ENCODE assay signal across 30 cellular contexts in the genomic region with DNA sequence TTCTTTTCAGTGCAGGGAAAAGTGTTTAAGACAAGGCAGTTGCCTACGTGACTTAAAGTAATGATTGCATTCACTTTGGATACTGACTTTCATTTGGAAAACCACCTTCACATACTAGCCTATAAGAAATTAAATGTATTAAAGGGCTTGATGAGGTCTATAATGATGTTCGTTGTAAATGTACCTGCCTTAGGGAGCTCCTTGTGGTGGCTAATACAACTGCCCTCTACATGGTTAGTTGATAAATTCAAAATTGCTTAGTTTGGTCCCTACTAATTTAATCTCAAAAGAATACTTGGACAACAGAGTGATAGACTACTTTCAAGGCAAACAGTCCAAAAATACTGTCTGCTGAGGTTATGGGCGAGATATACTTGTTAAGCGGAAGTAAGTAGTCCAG. TPM values are rescaled to one million over a fixed set of nuclear protein-coding genes. Genes with fewer than 3 reads are reported as not detected.
DNase-seq lines count a peak whose midpoint lies in the region; TF ChIP-seq lines count a peak whose summit lies in the region.
"Had no signal": no experiment of that assay in that cellular context is flagged by ENCODE, and none has a peak within 500 bp of the region (broad histone marks: within the 10 kb centered on the region; RNA-seq: fewer than 3 reads in every experiment).

No MANE protein-coding gene starts in this region.

- H3K9me3 ChIP-seq in BE2C (no peaks in the 10 kb centered on the region), neural cell (ENCODE audit: low read length) (no peaks in the 10 kb centered on the region)
- H3K9me3 ChIP-seq: adrenal gland, breast epithelium, HAP-1, heart right ventricle, mucosa of descending colon had no signal

- no peaks in the 10 kb centered on the region; the same call in none of the 2 replicates for H3K27me3 Mint-ChIP-seq in HFFc6 (ENCODE audit: insufficient read depth)

- no peak for TF ChIP-seq RAD21 in neural cell (conservative IDR thresholded peaks at IDR 0.05)

- H3F3A ChIP-seq in neural cell (ENCODE audit: insufficient read depth, low read length, poor library complexity, severe bottlenecking) = peaks cover 4% of the 10 kb centered on the region

- H3K27me3 ChIP-seq in BE2C = peaks cover 18% of the 10 kb centered on the region
- no peaks in the 10 kb centered on the region for H3K27me3 ChIP-seq in neural cell (ENCODE audit: insufficient read depth, low read depth, low read length)
- H3K27me3 ChIP-seq: adrenal gland, breast epithelium had no signal

- no peak overlapping the region for H3K27ac Mint-ChIP-seq in HFFc6
- H3K27ac Mint-ChIP-seq: activated CD4-positive, alpha-beta memory T cell treated with anti-CD3 and anti-CD28 coated beads, Interleukin-2, amount 10 ng/mL, durations not matched to agents 7 days and 5 days; activated naive CD4-positive, alpha-beta T cell treated with anti-CD3 and anti-CD28 coated beads, Interleukin-2, amount 10 ng/mL, durations not matched to agents 7 days and 5 days; B cell; CD8-positive, alpha-beta memory T cell; natural killer cell; stimulated activated memory B cell treated with anti-CD40 and anti-IgM and Interleukin-4, amounts not matched to agents 10 μg/mL and 1 μg/mL and 100 μg/mL, for 72 hours had no signal

- H3K9me3 Mint-ChIP-seq in HFFc6 = no peaks in the 10 kb centered on the region
- H3K9me3 Mint-ChIP-seq: activated CD4-positive, alpha-beta memory T cell treated with anti-CD3 and anti-CD28 coated beads, Interleukin-2, amount 10 ng/mL, durations not matched to agents 7 days and 5 days; activated naive CD4-positive, alpha-beta T cell treated with anti-CD3 and anti-CD28 coated beads, Interleukin-2, amount 10 ng/mL, durations not matched to agents 7 days and 5 days; CD8-positive, alpha-beta memory T cell; natural killer cell; stimulated activated memory B cell treated with anti-CD40 and anti-IgM and Interleukin-4, amounts not matched to agents 10 μg/mL and 1 μg/mL and 100 μg/mL, for 72 hours had no signal

- peaks cover 34% of the 10 kb centered on the region for H3K4me1 Mint-ChIP-seq in HFFc6 (ENCODE audit: low read depth)

- TF ChIP-seq EP300 in neural cell (conservative IDR thresholded peaks at IDR 0.05; ENCODE audit: poor library complexity, severe bottlenecking) = no peak

- H3K4me2 ChIP-seq in neural cell (ENCODE audit: low read length) = no peak overlapping the region

- H3K4me3 ChIP-seq in BE2C (ENCODE audit: low read depth, low read length) (no peak overlapping the region), cardiac fibroblast (replicated peaks in 1 of 2; ENCODE audit: low read depth in 2 of 2, low read length in 2 of 2) (no peak overlapping the region), neural cell (ENCODE audit: low read length) (peak overlapping the region; percentile 86)
- H3K4me3 ChIP-seq: adrenal gland, breast epithelium, coronary artery, HAP-1, mucosa of descending colon had no signal

- H3K4me3 Mint-ChIP-seq in HFFc6 = no peak overlapping the region
- H3K4me3 Mint-ChIP-seq: activated CD4-positive, alpha-beta memory T cell treated with anti-CD3 and anti-CD28 coated beads, Interleukin-2, amount 10 ng/mL, durations not matched to agents 7 days and 5 days; activated naive CD4-positive, alpha-beta T cell treated with anti-CD3 and anti-CD28 coated beads, Interleukin-2, amount 10 ng/mL, durations not matched to agents 7 days and 5 days; B cell; natural killer cell; stimulated activated memory B cell treated with anti-CD40 and anti-IgM and Interleukin-4, amounts not matched to agents 10 μg/mL and 1 μg/mL and 100 μg/mL, for 72 hours had no signal

- H3K9me2 ChIP-seq in neural cell (ENCODE audit: insufficient read depth, low read length) = no peaks in the 10 kb centered on the region

- no peak overlapping the region for H3K27ac ChIP-seq in neural cell (ENCODE audit: low read length)
- H3K27ac ChIP-seq: breast epithelium, coronary artery had no signal

- DNase-seq in BE2C = no peak
- DNase-seq in HFFc6 = no peak
- DNase-seq in cardiac fibroblast (ENCODE audit: low read depth in 2 of 2) = no peak
- no peak for DNase-seq in 8988T
- DNase-seq in globus pallidus (ENCODE audit: low spot score) = no peak
- no peak for DNase-seq in NCI-H2029 treated with DMSO at 0.1 percent for 48 hours (lab: John Stamatoyannopoulos, UW)
- DNase-seq: activated CD4-positive, alpha-beta memory T cell treated with anti-CD3 and anti-CD28 coated beads, Interleukin-2, amount 10 ng/mL, durations not matched to agents 7 days and 5 days; activated CD8-positive, alpha-beta memory T cell treated with anti-CD3 and anti-CD28 coated beads, Interleukin-2, amount 50 U/mL, for 4 hours; activated naive CD4-positive, alpha-beta T cell treated with anti-CD3 and anti-CD28 coated beads, Interleukin-2, amount 10 ng/mL, durations not matched to agents 7 days and 5 days; adrenal gland; CD8-positive, alpha-beta memory T cell; DMS 273 treated with DMSO at 0.1 percent for 48 hours; effector CD8-positive, alpha-beta T cell; erythroblast; heart right ventricle; Kasumi-1; kidney glomerular epithelial cell; mucosa of descending colon; natural killer cell; NCI-H1436 treated with DMSO at 0.1 percent for 48 hours; NCI-H446; NCI-H748 treated with DMSO at 0.1 percent for 48 hours; SIG-M5; SW 1271 had no signal

- no peaks in the 10 kb centered on the region for H3K36me3 ChIP-seq in BE2C
- H3K36me3 ChIP-seq in neural cell (ENCODE audit: insufficient read depth, low read length) = no peaks in the 10 kb centered on the region
- H3K36me3 ChIP-seq: adrenal gland, breast epithelium, HAP-1, heart right ventricle had no signal

- H3K9ac ChIP-seq in neural cell (ENCODE audit: low read length) = no peak overlapping the region

- no peaks in the 10 kb centered on the region for H3K36me3 Mint-ChIP-seq in HFFc6 (ENCODE audit: low read depth)
- H3K36me3 Mint-ChIP-seq: natural killer cell; stimulated activated memory B cell treated with anti-CD40 and anti-IgM and Interleukin-4, amounts not matched to agents 10 μg/mL and 1 μg/mL and 100 μg/mL, for 72 hours had no signal

- TF ChIP-seq CTCF in BE2C (IDR thresholded peaks at IDR 0.05; ENCODE audit: low read depth, low read length) = peak; percentile 8; the same call in 1 of the 2 replicates
- TF ChIP-seq CTCF in HFFc6 (IDR thresholded peaks at IDR 0.05) = peak; percentile 26
- peak; percentile 1 for TF ChIP-seq CTCF in cardiac fibroblast (IDR thresholded peaks at IDR 0.05; ENCODE audit: low read depth, low read length)
- TF ChIP-seq CTCF in neural cell (IDR thresholded peaks at IDR 0.05; ENCODE audit: poor library complexity, severe bottlenecking) = no peak

- H3K79me2 ChIP-seq in neural cell (replicated peaks; ENCODE audit: insufficient read depth, low read length) = peaks cover 51% of the 10 kb centered on the region

- 0 out of 2 replicates have a peak, but pooled peaks cover 2% of the 10 kb centered on the region for H3K4me1 ChIP-seq in BE2C
- H3K4me1 ChIP-seq: breast epithelium had no signal

- no peak overlapping the region for H2AFZ ChIP-seq in neural cell (ENCODE audit: low read depth, low read length)

- H4K20me1 ChIP-seq in neural cell (ENCODE audit: insufficient read depth) = peaks cover 4% of the 10 kb centered on the region

TF ChIP-seq in neural cell, 6 proteins besides CTCF, POLR2A, EP300 and RAD21:
- no peak for TF ChIP-seq TAF1 (IDR thresholded peaks at IDR 0.05; ENCODE audit: low read depth)
- no peak for TF ChIP-seq POLR2AphosphoS5 (IDR thresholded peaks at IDR 0.05)
- TF ChIP-seq SMC3 (conservative IDR thresholded peaks at IDR 0.05; ENCODE audit: poor library complexity) = no peak
- TF ChIP-seq MXI1 (conservative IDR thresholded peaks at IDR 0.05; ENCODE audit: poor library complexity, severe bottlenecking) = no peak
- no peak for TF ChIP-seq EZH2 (IDR thresholded peaks at IDR 0.05; ENCODE audit: borderline replicate concordance, insufficient read depth, low read length, poor library complexity, severe bottlenecking)
- TF ChIP-seq, protein P1, sequence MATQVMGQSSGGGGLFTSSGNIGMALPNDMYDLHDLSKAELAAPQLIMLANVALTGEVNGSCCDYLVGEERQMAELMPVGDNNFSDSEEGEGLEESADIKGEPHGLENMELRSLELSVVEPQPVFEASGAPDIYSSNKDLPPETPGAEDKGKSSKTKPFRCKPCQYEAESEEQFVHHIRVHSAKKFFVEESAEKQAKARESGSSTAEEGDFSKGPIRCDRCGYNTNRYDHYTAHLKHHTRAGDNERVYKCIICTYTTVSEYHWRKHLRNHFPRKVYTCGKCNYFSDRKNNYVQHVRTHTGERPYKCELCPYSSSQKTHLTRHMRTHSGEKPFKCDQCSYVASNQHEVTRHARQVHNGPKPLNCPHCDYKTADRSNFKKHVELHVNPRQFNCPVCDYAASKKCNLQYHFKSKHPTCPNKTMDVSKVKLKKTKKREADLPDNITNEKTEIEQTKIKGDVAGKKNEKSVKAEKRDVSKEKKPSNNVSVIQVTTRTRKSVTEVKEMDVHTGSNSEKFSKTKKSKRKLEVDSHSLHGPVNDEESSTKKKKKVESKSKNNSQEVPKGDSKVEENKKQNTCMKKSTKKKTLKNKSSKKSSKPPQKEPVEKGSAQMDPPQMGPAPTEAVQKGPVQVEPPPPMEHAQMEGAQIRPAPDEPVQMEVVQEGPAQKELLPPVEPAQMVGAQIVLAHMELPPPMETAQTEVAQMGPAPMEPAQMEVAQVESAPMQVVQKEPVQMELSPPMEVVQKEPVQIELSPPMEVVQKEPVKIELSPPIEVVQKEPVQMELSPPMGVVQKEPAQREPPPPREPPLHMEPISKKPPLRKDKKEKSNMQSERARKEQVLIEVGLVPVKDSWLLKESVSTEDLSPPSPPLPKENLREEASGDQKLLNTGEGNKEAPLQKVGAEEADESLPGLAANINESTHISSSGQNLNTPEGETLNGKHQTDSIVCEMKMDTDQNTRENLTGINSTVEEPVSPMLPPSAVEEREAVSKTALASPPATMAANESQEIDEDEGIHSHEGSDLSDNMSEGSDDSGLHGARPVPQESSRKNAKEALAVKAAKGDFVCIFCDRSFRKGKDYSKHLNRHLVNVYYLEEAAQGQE (IDR thresholded peaks at IDR 0.05; ENCODE audit: borderline replicate concordance) = no peak

RNA-seq across cellular contexts. Expression of a gene that starts 3.8 kb away (rescaled TPM):
- 9.4 TPM for polyA plus RNA-seq in BE2C (2012; ENCODE audit: insufficient read depth, insufficient read length, low read depth)
- 1 to 10 TPM; 6.9 to 8.8 (median 8.1) TPM for total RNA-seq in HFFc6 (2021; fragmentation: NEBNext Ultra II Directional; extraction: Animal tissue kit (Norgen Biotek cat#: 25700))
- 62.4 and 62.7 TPM in 2 replicates for polyA plus RNA-seq in neural cell
- polyA minus RNA-seq in neural cell = 88.4 and 96.4 TPM in 2 replicates
- total RNA-seq: B cell had no signal
